Comparison of ENCODE assay signal across 8 cellular contexts in the genomic region with DNA sequence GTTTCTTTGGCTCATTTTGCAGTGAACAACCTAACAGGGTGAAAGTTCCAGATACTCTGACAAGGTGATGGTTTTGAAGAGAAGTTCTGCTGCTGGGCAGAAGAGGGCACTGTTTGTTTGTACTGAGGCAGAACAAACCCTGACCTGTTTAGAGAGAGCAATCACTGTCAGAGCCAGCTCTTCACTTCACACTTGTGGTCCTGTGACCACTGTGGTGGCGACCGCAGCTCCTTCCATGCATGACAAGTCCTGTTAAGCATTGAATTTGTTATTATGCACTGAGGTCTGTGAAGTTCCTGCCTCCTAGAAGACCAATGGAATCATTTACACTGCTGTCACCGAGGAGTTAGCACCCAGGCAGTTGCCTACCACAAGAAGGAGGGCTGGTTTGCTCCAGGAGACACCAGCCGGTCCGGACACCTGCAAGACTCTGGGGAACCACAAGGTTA.
DNase-seq lines count a peak whose midpoint lies in the region; TF ChIP-seq lines count a peak whose summit lies in the region.

No MANE protein-coding gene starts in this region.

- DNase-seq in GM03348 (ENCODE audit: low spot score) (peak; percentile 82), GM23248 (peak; percentile 69), Karpas-422 (peak; percentile 66), SK-N-DZ (ENCODE audit: low spot score) (peak; percentile 69), head of caudate nucleus (peak in 39 of 42 donors; percentile 10 to 79 (median 50)), putamen (ENCODE audit: low spot score) (peak; percentile 9), vagina (ENCODE audit: extremely low spot score in 2 of 2) (no peak)
- peak; percentile 74 for DNase-seq in activated naive CD4-positive, alpha-beta T cell treated with anti-CD3 and anti-CD28 coated beads for 36 hours

- H3K27me3 Mint-ChIP-seq in activated naive CD4-positive, alpha-beta T cell treated with anti-CD3 and anti-CD28 coated beads for 36 hours (ENCODE audit: low read depth) = peaks cover 6% of the 10 kb centered on the region

- H3K4me1 Mint-ChIP-seq in activated naive CD4-positive, alpha-beta T cell treated with anti-CD3 and anti-CD28 coated beads for 36 hours (ENCODE audit: low read depth) = peaks cover 2% of the 10 kb centered on the region

- H3K4me1 ChIP-seq in GM23248 (ENCODE audit: insufficient read depth) = no peaks in the 10 kb centered on the region
- no peaks in the 10 kb centered on the region for H3K4me1 ChIP-seq in Karpas-422 (ENCODE audit: low read length)
- no peaks in the 10 kb centered on the region for H3K4me1 ChIP-seq in vagina

- intact Hi-C loops in activated naive CD4-positive, alpha-beta T cell treated with anti-CD3 and anti-CD28 coated beads for 36 hours (cut with micrococcal nuclease) = loop anchor here (2.0 to 10.0 kb wide), 6 partner anchors 328 to 1540 kb away; partner anchors contain the start of genes IL15 and INPP4B
- intact Hi-C loops in head of caudate nucleus (cut with DNase I) (no loop called here), vagina (cut with DNase I) (no loop called here)

- H2AFZ ChIP-seq in GM23248 (no peak overlapping the region), Karpas-422 (ENCODE audit: low read length) (no peak overlapping the region)

- peak in 2 of 3 experiments; percentile 44 to 56 for TF ChIP-seq CTCF in vagina (IDR thresholded peaks at IDR 0.05)

- no peak for TF ChIP-seq POLR2A in vagina (IDR thresholded peaks at IDR 0.05)

- CTCF ChIA-PET in activated naive CD4-positive, alpha-beta T cell treated with anti-CD3 and anti-CD28 coated beads for 36 hours (lab: Charles Lee) = interaction anchor here (0.6 to 1.2 kb wide), 4 partner anchors 17 to 645 kb away, joined by 3 read pairs; no protein-coding TSS in a partner anchor

- H3K27me3 ChIP-seq in GM23248 (replicated peaks; ENCODE audit: insufficient read depth) (no peaks in the 10 kb centered on the region), Karpas-422 (ENCODE audit: low read length) (no peaks in the 10 kb centered on the region), vagina (no peaks in the 10 kb centered on the region)

- H3K36me3 ChIP-seq in GM23248 (ENCODE audit: low read depth) = no peaks in the 10 kb centered on the region
- H3K36me3 ChIP-seq in Karpas-422 (ENCODE audit: insufficient read depth, low read length) = no peaks in the 10 kb centered on the region
- no peaks in the 10 kb centered on the region for H3K36me3 ChIP-seq in vagina

- no peak overlapping the region for H3K27ac ChIP-seq in GM23248
- H3K27ac ChIP-seq in Karpas-422 (ENCODE audit: low read length) = no peak overlapping the region
- H3K27ac ChIP-seq in vagina = no peak overlapping the region

- H3K9me3 Mint-ChIP-seq in activated naive CD4-positive, alpha-beta T cell treated with anti-CD3 and anti-CD28 coated beads for 36 hours = no peaks in the 10 kb centered on the region

- H3K36me3 Mint-ChIP-seq in activated naive CD4-positive, alpha-beta T cell treated with anti-CD3 and anti-CD28 coated beads for 36 hours (ENCODE audit: low read depth) = no peaks in the 10 kb centered on the region

- no peak overlapping the region for H3K9ac ChIP-seq in GM23248
- no peak overlapping the region for H3K9ac ChIP-seq in Karpas-422 (ENCODE audit: low read length)

- H4K20me1 ChIP-seq in GM23248 (ENCODE audit: insufficient read depth) (no peaks in the 10 kb centered on the region), Karpas-422 (ENCODE audit: insufficient read depth, low read depth, low read length) (no peaks in the 10 kb centered on the region)

- in situ Hi-C loops in GM23248 (cut with MboI) = no loop called here

- WGBS in GM23248 (ENCODE audit: low coverage in 1 of 2, low lambda C conversion rate in 2 of 2, missing lambda C conversion rate in 2 of 2), 2 experiments = 32 to 37% methylated on average over 5 of the region's 5 CpGs

- no peak overlapping the region for H3K4me3 Mint-ChIP-seq in activated naive CD4-positive, alpha-beta T cell treated with anti-CD3 and anti-CD28 coated beads for 36 hours

- H3F3A ChIP-seq in GM23248 (ENCODE audit: insufficient read depth) = no peaks in the 10 kb centered on the region

- H3K27ac Mint-ChIP-seq in activated naive CD4-positive, alpha-beta T cell treated with anti-CD3 and anti-CD28 coated beads for 36 hours = no peak overlapping the region

- no peaks in the 10 kb centered on the region for H3K79me2 ChIP-seq in GM23248 (ENCODE audit: insufficient read depth)
- no peaks in the 10 kb centered on the region for H3K79me2 ChIP-seq in Karpas-422 (ENCODE audit: low read length)

- no peaks in the 10 kb centered on the region for H3K9me2 ChIP-seq in GM23248 (ENCODE audit: insufficient read depth)
- H3K9me2 ChIP-seq in Karpas-422 (replicated peaks; ENCODE audit: insufficient read depth, low read length) = no peaks in the 10 kb centered on the region

- H3K4me3 ChIP-seq in GM23248 (no peak overlapping the region), Karpas-422 (ENCODE audit: low read length) (no peak overlapping the region), vagina (no peak overlapping the region)

- no peaks in the 10 kb centered on the region for H3K9me3 ChIP-seq in GM23248 (ENCODE audit: low read depth)
- no peaks in the 10 kb centered on the region for H3K9me3 ChIP-seq in Karpas-422 (ENCODE audit: low read length)
- no peaks in the 10 kb centered on the region for H3K9me3 ChIP-seq in vagina

- no peak overlapping the region for H3K4me2 ChIP-seq in GM23248 (ENCODE audit: unreplicated experiment)
- H3K4me2 ChIP-seq in Karpas-422 (ENCODE audit: low read depth, low read length, poor library complexity, severe bottlenecking) = no peak overlapping the region

Comparison
In these comparisons a context has a peak if more than half of its experiments do, and no peak if none do; other contexts are left out.
1. DNase-seq: peak in GM03348 (single experiment), GM23248 (single experiment), Karpas-422 (single experiment), SK-N-DZ (single experiment), activated naive CD4-positive, alpha-beta T cell treated with anti-CD3 and anti-CD28 coated beads for 36 hours (single experiment), head of caudate nucleus (39 of 42) and putamen (single experiment); none in vagina (0 of 2).